Comparison of ENCODE assay signal across 9 cellular contexts in the genomic region with DNA sequence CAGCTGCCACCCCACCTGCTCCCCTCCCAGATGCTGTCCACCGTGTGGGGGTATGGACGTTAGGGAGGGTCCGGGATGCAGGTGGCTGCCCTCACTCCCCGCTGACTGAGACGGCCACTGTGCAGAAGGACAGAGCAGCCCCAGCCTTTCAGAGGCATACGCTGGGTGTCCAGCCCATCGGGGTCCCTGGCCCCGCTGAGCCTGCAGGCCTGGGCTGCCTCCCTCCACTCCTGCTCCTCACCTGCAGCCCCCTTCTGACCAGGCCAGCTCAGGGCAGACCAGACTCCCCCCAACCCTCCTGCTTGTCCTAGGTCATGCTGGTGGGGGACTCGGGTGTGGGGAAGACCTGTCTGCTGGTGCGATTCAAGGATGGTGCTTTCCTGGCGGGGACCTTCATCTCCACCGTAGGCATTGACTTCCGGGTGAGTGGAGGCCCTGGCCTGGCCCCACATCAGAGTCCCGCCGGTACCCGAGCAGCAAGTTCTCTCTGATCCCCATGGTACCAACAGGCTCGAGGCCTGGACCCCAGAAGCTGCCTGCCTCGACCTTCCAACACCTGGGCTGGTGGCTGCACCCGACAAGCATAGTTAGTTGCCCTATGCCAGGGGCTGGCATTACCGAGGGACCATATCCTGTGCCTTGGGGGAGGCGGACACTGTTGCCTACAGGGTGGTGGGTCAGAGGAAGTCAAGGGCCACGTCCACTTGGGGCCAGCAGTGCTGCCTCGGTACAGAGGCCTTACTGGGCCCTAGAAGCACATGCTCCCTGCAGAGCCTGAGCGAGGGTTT. TPM values are rescaled to one million over a fixed set of nuclear protein-coding genes. Genes with fewer than 3 reads are reported as not detected.
DNase-seq lines count a peak whose midpoint lies in the region; ATAC-seq and TF ChIP-seq lines count a peak whose summit lies in the region.
"Had no signal": no experiment of that assay in that cellular context is flagged by ENCODE, and none has a peak within 500 bp of the region (broad histone marks: within the 10 kb centered on the region; RNA-seq: fewer than 3 reads in every experiment).

No MANE protein-coding gene starts in this region.

- H3K9ac ChIP-seq in colonic mucosa (ENCODE audit: low read depth in 2 of 2, low read length in 2 of 2), result peak overlapping the region; percentile 69 to 78

- H3K27ac ChIP-seq in colonic mucosa, result no peak overlapping the region

- DNase-seq in NCI-H146 (lab: John Stamatoyannopoulos, UW) (peak; percentile 39), NCI-H146 treated with DMSO at 0.1 percent for 48 hours (lab: John Stamatoyannopoulos, UW; ENCODE audit: unreplicated experiment) (no peak), NCI-H69 (lab: John Stamatoyannopoulos, UW) (peak; percentile 47), colonic mucosa (no peak), skeletal muscle cell (ENCODE audit: low read depth) (no peak)
- DNase-seq: activated gamma-delta T cell had no signal

- intact Hi-C loops in colonic mucosa (cut with DNase I), result no loop called here

- H3K4me1 ChIP-seq in colonic mucosa, result peaks cover 44% of the 10 kb centered on the region

- H3K9me3 ChIP-seq in colonic mucosa, result no peaks in the 10 kb centered on the region

- ATAC-seq in GM18870 (IDR thresholded peaks at IDR 0.05; ENCODE audit: unreplicated experiment) (no peak), HG03342 (IDR thresholded peaks at IDR 0.05; ENCODE audit: unreplicated experiment) (no peak), GM18909 (IDR thresholded peaks at IDR 0.05; ENCODE audit: poor library complexity, unreplicated experiment) (no peak)

- H3K27me3 ChIP-seq in colonic mucosa, result no peaks in the 10 kb centered on the region

- no peak overlapping the region for H3K4me3 ChIP-seq in colonic mucosa
- peak overlapping the region; percentile 3 for H3K4me3 ChIP-seq in skeletal muscle cell (ENCODE audit: low read depth, low read length)

- TF ChIP-seq CTCF in colonic mucosa (IDR thresholded peaks at IDR 0.05), result no peak

- no peaks in the 10 kb centered on the region for H3K36me3 ChIP-seq in colonic mucosa

RNA-seq across cellular contexts. Expression of gene RAB26, which starts 1.4 kb away (rescaled TPM):
- total RNA-seq in colonic mucosa, result 10 to 100 TPM; 18.2 to 24.5 TPM

RNA-seq across cellular contexts. Expression of gene TRAF7, which starts 5.8 kb away (rescaled TPM):
- total RNA-seq in colonic mucosa, result 100 to 1,000 TPM; 102 to 131 TPM

RNA-seq across cellular contexts. Expression of gene PKD1, which starts 14.1 kb away (rescaled TPM):
- 10 to 100 TPM; 48.2 to 83.5 TPM for total RNA-seq in colonic mucosa

RNA-seq across cellular contexts. Expression of gene CASKIN1, which starts 46.6 kb away (rescaled TPM):
- under 1 TPM; 0.07 to 0.27 TPM for total RNA-seq in colonic mucosa

RNA-seq across cellular contexts. Expression of gene MLST8, which starts 55.4 kb away (rescaled TPM):
- 10 to 100 TPM; 26.5 to 53.5 TPM for total RNA-seq in colonic mucosa

Comparison
In these comparisons a context has a peak if more than half of its experiments do, and no peak if none do; other contexts are left out.
1. DNase-seq: peak in NCI-H146 (single experiment) and NCI-H69 (single experiment); none in NCI-H146 treated with DMSO at 0.1 percent for 48 hours (single experiment), colonic mucosa (single experiment) and skeletal muscle cell (single experiment).